In genomic region chr4:121698119-121698732, GRCh38 we compare ENCODE assay signal across 10 cellular contexts. TPM values are rescaled to one million over a fixed set of nuclear protein-coding genes. Genes with fewer than 3 reads are reported as not detected.
DNase-seq lines count a peak whose midpoint lies in the region; ATAC-seq and TF ChIP-seq lines count a peak whose summit lies in the region.
"Had no signal": no experiment of that assay in that cellular context is flagged by ENCODE, and none has a peak within 500 bp of the region (broad histone marks: within the 10 kb centered on the region; RNA-seq: fewer than 3 reads in every experiment).

No MANE protein-coding gene starts in this region.

- H3K4me3 ChIP-seq in tibial artery, result no peak overlapping the region

- TF ChIP-seq CTCF in tibial artery (IDR thresholded peaks at IDR 0.05), result no peak

- H3K9me3 ChIP-seq in tibial artery, result no peaks in the 10 kb centered on the region

- H3K4me1 Mint-ChIP-seq in activated naive CD4-positive, alpha-beta T cell treated with anti-CD3 and anti-CD28 coated beads, Interleukin-2, amount 10 ng/mL, durations not matched to agents 7 days and 5 days, result peaks cover 34% of the 10 kb centered on the region
- peaks cover 11% of the 10 kb centered on the region for H3K4me1 Mint-ChIP-seq in activated naive CD4-positive, alpha-beta T cell treated with anti-CD3 and anti-CD28 coated beads for 36 hours (ENCODE audit: low read depth)

- H3K27ac ChIP-seq in tibial artery, result peak overlapping the region in 1 of 2 donors; percentile 100

- H3K36me3 Mint-ChIP-seq in activated naive CD4-positive, alpha-beta T cell treated with anti-CD3 and anti-CD28 coated beads, Interleukin-2, amount 10 ng/mL, durations not matched to agents 7 days and 5 days, result peaks cover 10% of the 10 kb centered on the region
- H3K36me3 Mint-ChIP-seq in activated naive CD4-positive, alpha-beta T cell treated with anti-CD3 and anti-CD28 coated beads for 36 hours (ENCODE audit: low read depth), result peaks cover 2% of the 10 kb centered on the region

- peak overlapping the region; percentile 13 for H3K4me3 Mint-ChIP-seq in activated naive CD4-positive, alpha-beta T cell treated with anti-CD3 and anti-CD28 coated beads, Interleukin-2, amount 10 ng/mL, durations not matched to agents 7 days and 5 days
- no peak overlapping the region for H3K4me3 Mint-ChIP-seq in activated naive CD4-positive, alpha-beta T cell treated with anti-CD3 and anti-CD28 coated beads for 36 hours

- peaks cover 0 to 34% (median 8%) of the 10 kb centered on the region in 4 donors for H3K4me1 ChIP-seq in tibial artery

- intact Hi-C loops in activated naive CD4-positive, alpha-beta T cell treated with anti-CD3 and anti-CD28 coated beads for 36 hours (cut with micrococcal nuclease), result loop anchor here (5.0 kb wide), 2 partner anchors 454 to 506 kb away; partner anchors contain the start of gene BLTP1
- intact Hi-C loops in tibial artery (cut with DNase I; ENCODE audit: low total_unique reads), result no loop called here

- no peak for DNase-seq in activated naive CD4-positive, alpha-beta T cell treated with anti-CD3 and anti-CD28 coated beads, Interleukin-2, amount 10 ng/mL, durations not matched to agents 7 days and 5 days
- no peak for DNase-seq in activated naive CD4-positive, alpha-beta T cell treated with anti-CD3 and anti-CD28 coated beads for 36 hours
- DNase-seq in SK-MEL-5 (ENCODE audit: low read depth, low spot score), result peak; percentile 97
- DNase-seq in inferior parietal cortex (ENCODE audit: extremely low spot score), result peak; percentile 33
- DNase-seq in superior temporal gyrus (ENCODE audit: extremely low spot score), result peak; percentile 46
- DNase-seq in tibial artery, result no peak
- DNase-seq in GF-D8 (lab: John Stamatoyannopoulos, UW), result no peak
- DNase-seq: NCI-H446 treated with DMSO at 0.1 percent for 48 hours, T-helper 9 cell had no signal

- H3K27me3 ChIP-seq in tibial artery, result no peaks in the 10 kb centered on the region

- H3K9me3 Mint-ChIP-seq in activated naive CD4-positive, alpha-beta T cell treated with anti-CD3 and anti-CD28 coated beads, Interleukin-2, amount 10 ng/mL, durations not matched to agents 7 days and 5 days, result no peaks in the 10 kb centered on the region
- peaks cover 3% of the 10 kb centered on the region for H3K9me3 Mint-ChIP-seq in activated naive CD4-positive, alpha-beta T cell treated with anti-CD3 and anti-CD28 coated beads for 36 hours

- peak overlapping the region; percentile 17 for H3K27ac Mint-ChIP-seq in activated naive CD4-positive, alpha-beta T cell treated with anti-CD3 and anti-CD28 coated beads, Interleukin-2, amount 10 ng/mL, durations not matched to agents 7 days and 5 days
- H3K27ac Mint-ChIP-seq in activated naive CD4-positive, alpha-beta T cell treated with anti-CD3 and anti-CD28 coated beads for 36 hours, result no peak overlapping the region

- in situ Hi-C loops in SK-MEL-5 (cut with HindIII; ENCODE audit: low pct_unique_long_range_greater_than_20kb, low sequenced_read_pairs), result no loop called here

- no peaks in the 10 kb centered on the region for H3K36me3 ChIP-seq in tibial artery

- CTCF ChIA-PET in activated naive CD4-positive, alpha-beta T cell treated with anti-CD3 and anti-CD28 coated beads, Interleukin-2, amount 10 ng/mL, durations not matched to agents 7 days and 5 days (lab: Charles Lee), result no interaction called here
- CTCF ChIA-PET in activated naive CD4-positive, alpha-beta T cell treated with anti-CD3 and anti-CD28 coated beads for 36 hours (lab: Charles Lee), result interaction anchor here (1.0 kb wide), 1 partner anchor 27 kb away, joined by 3 read pairs; no protein-coding TSS in a partner anchor

- H3K27me3 Mint-ChIP-seq in activated naive CD4-positive, alpha-beta T cell treated with anti-CD3 and anti-CD28 coated beads, Interleukin-2, amount 10 ng/mL, durations not matched to agents 7 days and 5 days, result peaks cover 44% of the 10 kb centered on the region
- H3K27me3 Mint-ChIP-seq in activated naive CD4-positive, alpha-beta T cell treated with anti-CD3 and anti-CD28 coated beads for 36 hours (ENCODE audit: low read depth), result peaks cover 14% of the 10 kb centered on the region

- no peak for ATAC-seq in HG02885 (IDR thresholded peaks at IDR 0.05; ENCODE audit: poor library complexity, unreplicated experiment)

RNA-seq across cellular contexts. Expression of gene ANXA5, which starts 1.4 kb away (rescaled TPM):
- 10 to 100 TPM; 98.4 to 99.5 TPM for total RNA-seq in activated naive CD4-positive, alpha-beta T cell treated with anti-CD3 and anti-CD28 coated beads for 36 hours
- 1,224 and 1,287 TPM in 2 replicates for total RNA-seq in SK-MEL-5 (2014; rRNA removed; shearing (Covaris generic))
- polyA plus RNA-seq in SK-MEL-5 (2015; cell fraction: cytosol; rRNA removed), result 932 and 1,082 TPM in 2 replicates
- polyA plus RNA-seq in SK-MEL-5 (2015; cell fraction: nucleus; rRNA removed), result 799 and 1,073 TPM in 2 replicates

Comparison
In these comparisons a context has a peak if more than half of its experiments do, and no peak if none do; other contexts are left out.
1. DNase-seq: peak in SK-MEL-5 (single experiment), inferior parietal cortex (single experiment) and superior temporal gyrus (single experiment); none in activated naive CD4-positive, alpha-beta T cell treated with anti-CD3 and anti-CD28 coated beads, Interleukin-2, amount 10 ng/mL, durations not matched to agents 7 days and 5 days (single experiment), activated naive CD4-positive, alpha-beta T cell treated with anti-CD3 and anti-CD28 coated beads for 36 hours (single experiment), tibial artery (0 of 2) and GF-D8 (single experiment).
2. RNA of gene ANXA5, which starts 1.4 kb away (total RNA-seq): 1,224 to 1,287 TPM in SK-MEL-5; 98.4 to 99.5 TPM in activated naive CD4-positive, alpha-beta T cell treated with anti-CD3 and anti-CD28 coated beads for 36 hours; every median in the first group is over 10 times any median in the second.